8 cellular contexts compared by ENCODE assay signal in genomic region chr4:182489607-182490006, GRCh38.
"Had no signal": no experiment of that assay in that cellular context is flagged by ENCODE, and none has a peak within 500 bp of the region (broad histone marks: within the 10 kb centered on the region; RNA-seq: fewer than 3 reads in every experiment).

No MANE protein-coding gene starts in this region.

- H3K4me3 ChIP-seq: GM12878 had no signal

- DNase-seq: GDM1, GF-D8 had no signal

- FAIRE-seq: G401.6, GM12878, GM12891, GM12892, GM18507, GM19239 had no signal

- ATAC-seq: GM12878 had no signal
